Comparison of ENCODE assay signal across 11 cellular contexts in genomic region chr21:33993286-33994231, GRCh38.
DNase-seq lines count a peak whose midpoint lies in the region; ATAC-seq, FAIRE-seq and TF ChIP-seq lines count a peak whose summit lies in the region.
"Had no signal": no experiment of that assay in that cellular context is flagged by ENCODE, and none has a peak within 500 bp of the region (broad histone marks: within the 10 kb centered on the region; RNA-seq: fewer than 3 reads in every experiment).

No MANE protein-coding gene starts in this region.

- H3K9me3 ChIP-seq in DND-41 (ENCODE audit: insufficient read depth, low read length, severe bottlenecking) (peaks cover 12% of the 10 kb centered on the region), K562 (replicated peaks; ENCODE audit: control insufficient read depth, insufficient read depth, low read depth, low read length) (no peaks in the 10 kb centered on the region), ovary (no peaks in the 10 kb centered on the region), GM23248 (ENCODE audit: low read depth) (no peaks in the 10 kb centered on the region)
- H3K9me3 ChIP-seq: psoas muscle had no signal

- H3K27ac Mint-ChIP-seq in natural killer cell treated with Interleukin-12 subunit alpha and Interleukin-12 subunit beta and Interleukin-15 and Interleukin-18, amount 100 ng/mL, for 72 hours: peak overlapping the region; percentile 76 to 98

- intact Hi-C loops in K562 (cut with micrococcal nuclease): no loop called here
- intact Hi-C loops in ovary (cut with DNase I): no loop called here

- no peak overlapping the region for H3K9ac ChIP-seq in DND-41 (ENCODE audit: low read depth, low read length)
- H3K9ac ChIP-seq in K562 (ENCODE audit: insufficient read depth in 1 of 2, low read depth in 2 of 2, low read length in 2 of 2): peak overlapping the region in 1 of 2 experiments; percentile 22; a peak in 1 of 4 replicates
- no peak overlapping the region for H3K9ac ChIP-seq in GM23248

- H2AFZ ChIP-seq in DND-41 (ENCODE audit: low read depth, low read length) (no peak overlapping the region), K562 (ENCODE audit: low read depth, low read length) (peak overlapping the region; percentile 78), GM23248 (no peak overlapping the region)

- no TSS peak for BruUV-seq in K562 (replicated peaks; lab: Mats Ljungman, UMichigan)

- H3K4me1 Mint-ChIP-seq in natural killer cell treated with Interleukin-12 subunit alpha and Interleukin-12 subunit beta and Interleukin-15 and Interleukin-18, amount 100 ng/mL, for 72 hours (ENCODE audit: low read depth in 2 of 2): peaks cover 38 to 40% of the 10 kb centered on the region in 2 donors

- no peaks in the 10 kb centered on the region for H3K79me2 ChIP-seq in DND-41 (ENCODE audit: insufficient read depth, low read length)
- no peaks in the 10 kb centered on the region for H3K79me2 ChIP-seq in K562 (ENCODE audit: control insufficient read depth, insufficient read depth, low read length)
- no peaks in the 10 kb centered on the region for H3K79me2 ChIP-seq in GM23248 (ENCODE audit: insufficient read depth)

- DNase-seq in DND-41: no peak
- peak; percentile 25 for DNase-seq in NAMALWA (ENCODE audit: low spot score)
- no peak for DNase-seq in K562 (ENCODE audit: extremely low read depth in 1 of 4, low spot score in 3 of 4)
- no peak for DNase-seq in natural killer cell treated with Interleukin-12 subunit alpha and Interleukin-12 subunit beta and Interleukin-15 and Interleukin-18, amount 100 ng/mL, for 72 hours (ENCODE audit: low spot score)
- no peak for DNase-seq in DMS153 (lab: John Stamatoyannopoulos, UW)
- DNase-seq in ovary: no peak
- no peak for DNase-seq in RPMI8226
- no peak for DNase-seq in GM23248
- DNase-seq: activated CD8-positive, alpha-beta memory T cell treated with anti-CD3 and anti-CD28 coated beads, Interleukin-2, amount 50 U/mL, for 48 hours; psoas muscle; SHP77 treated with DMSO at 0.1 percent for 48 hours had no signal

- H3K36me3 Mint-ChIP-seq in natural killer cell treated with Interleukin-12 subunit alpha and Interleukin-12 subunit beta and Interleukin-15 and Interleukin-18, amount 100 ng/mL, for 72 hours: peaks cover 16% of the 10 kb centered on the region

- H3K27me3 ChIP-seq in DND-41 (ENCODE audit: insufficient read depth, low read length, poor library complexity) (no peaks in the 10 kb centered on the region), K562 (ENCODE audit: control insufficient read depth in 2 of 2, insufficient read depth in 2 of 2, low read length in 2 of 2) (no peaks in the 10 kb centered on the region), ovary (no peaks in the 10 kb centered on the region), GM23248 (replicated peaks; ENCODE audit: insufficient read depth) (no peaks in the 10 kb centered on the region)

- TF ChIP-seq CTCF in DND-41 (IDR thresholded peaks at IDR 0.05; ENCODE audit: borderline replicate concordance, extremely low read depth, low read length, poor library complexity, severe bottlenecking): no peak
- no peak for TF ChIP-seq CTCF in K562 (IDR thresholded peaks at IDR 0.05 in 2 of 3, conservative IDR thresholded peaks at IDR 0.05 in 1 of 3; ENCODE audit: insufficient read depth in 2 of 3, low read depth in 1 of 3, low read length in 3 of 3)
- TF ChIP-seq CTCF in ovary (IDR thresholded peaks at IDR 0.05): no peak

- H3K36me3 ChIP-seq in DND-41 (ENCODE audit: insufficient read depth, low read length) (no peaks in the 10 kb centered on the region), K562 (ENCODE audit: control insufficient read depth, insufficient read depth, low read length) (no peaks in the 10 kb centered on the region), ovary (no peaks in the 10 kb centered on the region), GM23248 (ENCODE audit: low read depth) (no peaks in the 10 kb centered on the region)

- no peaks in the 10 kb centered on the region for H3K27me3 Mint-ChIP-seq in natural killer cell treated with Interleukin-12 subunit alpha and Interleukin-12 subunit beta and Interleukin-15 and Interleukin-18, amount 100 ng/mL, for 72 hours

- WGBS in K562 (ENCODE audit: insufficient coverage, low coverage, missing lambda C conversion rate): 17% methylated on average over 11 of the region's 12 CpGs
- 33 to 35% (median 33%) methylated on average over 12 of the region's 12 CpGs for WGBS in ovary, 3 donors
- 70 to 71% methylated on average over 12 of the region's 12 CpGs for WGBS in GM23248 (ENCODE audit: low coverage in 1 of 2, low lambda C conversion rate in 2 of 2, missing lambda C conversion rate in 2 of 2), 2 experiments

- H3K9me1 ChIP-seq in K562 (ENCODE audit: control insufficient read depth, insufficient read depth, low read length): no peaks in the 10 kb centered on the region

- H3K4me3 ChIP-seq in DND-41 (ENCODE audit: low read depth in 1 of 2, low read length in 2 of 2): no peak overlapping the region
- no peak overlapping the region for H3K4me3 ChIP-seq in K562
- no peak overlapping the region for H3K4me3 ChIP-seq in ovary
- no peak overlapping the region for H3K4me3 ChIP-seq in GM23248
- H3K4me3 ChIP-seq: psoas muscle had no signal

- TF ChIP-seq RAD21 in K562 (CRISPR knock-in tag; conservative IDR thresholded peaks at IDR 0.05 in 1 of 2, IDR thresholded peaks at IDR 0.05 in 1 of 2): no peak

- H3K4me1 ChIP-seq in DND-41 (ENCODE audit: insufficient read depth, low read length): peaks cover 4% of the 10 kb centered on the region
- H3K4me1 ChIP-seq in K562 (replicated peaks in 1 of 2; ENCODE audit: control insufficient read depth in 2 of 2, insufficient read depth in 2 of 2, low read length in 2 of 2): peaks cover 9 to 13% of the 10 kb centered on the region in 2 experiments; a peak in 4 of 5 replicates
- H3K4me1 ChIP-seq in ovary (ENCODE audit: insufficient read depth): no peaks in the 10 kb centered on the region
- no peaks in the 10 kb centered on the region for H3K4me1 ChIP-seq in GM23248 (ENCODE audit: insufficient read depth)
- H3K4me1 ChIP-seq: psoas muscle had no signal

- no peak for TF ChIP-seq EP300 in K562 (IDR thresholded peaks at IDR 0.05; ENCODE audit: low read length)
- TF ChIP-seq EP300 in ovary (IDR thresholded peaks at IDR 0.05): no peak

- H4K20me1 ChIP-seq in DND-41 (ENCODE audit: insufficient read depth, low read length) (no peaks in the 10 kb centered on the region), K562 (replicated peaks; ENCODE audit: control insufficient read depth, insufficient read depth, low read length) (no peaks in the 10 kb centered on the region), GM23248 (ENCODE audit: insufficient read depth) (no peaks in the 10 kb centered on the region)

- H3K4me3 Mint-ChIP-seq in natural killer cell treated with Interleukin-12 subunit alpha and Interleukin-12 subunit beta and Interleukin-15 and Interleukin-18, amount 100 ng/mL, for 72 hours: peak overlapping the region; percentile 48

- H3K27ac ChIP-seq in DND-41 (ENCODE audit: low read length) (0 out of 2 replicates have a peak overlapping the region, but pooled peaks have one; percentile 29), K562 (ENCODE audit: extremely low read depth, low read depth, low read length) (no peak overlapping the region), ovary (no peak overlapping the region), GM23248 (no peak overlapping the region)
- H3K27ac ChIP-seq: psoas muscle had no signal

- CTCF ChIA-PET in K562 (lab: Yijun Ruan, JAX; ENCODE audit: low intra/inter-chr PET ratio): no interaction called here

- peaks cover 9% of the 10 kb centered on the region; the same call in 1 of the 2 replicates for H3F3A ChIP-seq in GM23248 (ENCODE audit: insufficient read depth)

- H3K9me3 Mint-ChIP-seq in natural killer cell treated with Interleukin-12 subunit alpha and Interleukin-12 subunit beta and Interleukin-15 and Interleukin-18, amount 100 ng/mL, for 72 hours: peaks cover 5% of the 10 kb centered on the region

- POLR2A ChIA-PET in K562 (lab: Yijun Ruan, JAX): interaction anchor here (0.6 kb wide), 1 partner anchor 20 kb away, joined by 3 read pairs; no protein-coding TSS in a partner anchor

- in situ Hi-C loops in K562 (cut with MboI): no loop called here
- in situ Hi-C loops in GM23248 (cut with MboI): no loop called here

- H3K9me2 ChIP-seq in GM23248 (ENCODE audit: insufficient read depth): no peaks in the 10 kb centered on the region

- ATAC-seq in DND-41 (ENCODE audit: insufficient read depth, low read depth) (no peak), K562 (peak; percentile 66)
- ATAC-seq in natural killer cell treated with Interleukin-12 subunit alpha and Interleukin-12 subunit beta and Interleukin-15 and Interleukin-18, amount 100 ng/mL, for 72 hours: peak in 1 of 2 donors; percentile 62
- ATAC-seq: psoas muscle had no signal

- FAIRE-seq in K562 (lab: Jason Lieb, UNC): peak; percentile 11

- H3K4me2 ChIP-seq in DND-41 (ENCODE audit: insufficient read depth, low read length) (no peak overlapping the region), K562 (ENCODE audit: insufficient read depth, low read length) (peak overlapping the region; percentile 28), GM23248 (ENCODE audit: unreplicated experiment) (no peak overlapping the region)

- TF ChIP-seq POLR2A in K562 (conservative IDR thresholded peaks at IDR 0.05) (no peak), ovary (IDR thresholded peaks at IDR 0.05) (no peak)

TF ChIP-seq in K562, 482 proteins besides CTCF, POLR2A, EP300 and RAD21 (continues in another document):
- no peak for TF ChIP-seq SIN3A (IDR thresholded peaks at IDR 0.05; ENCODE audit: borderline replicate concordance in 2 of 2, control insufficient read depth in 1 of 2, low read depth in 2 of 2, low read length in 2 of 2)
- TF ChIP-seq SIRT6 (IDR thresholded peaks at IDR 0.05; ENCODE audit: low read depth, low read length): no peak
- TF ChIP-seq PURB (CRISPR knock-in tag; IDR thresholded peaks at IDR 0.05; ENCODE audit: low read depth): no peak
- no peak for TF ChIP-seq ZNF316 (IDR thresholded peaks at IDR 0.05)
- TF ChIP-seq, protein P1, sequence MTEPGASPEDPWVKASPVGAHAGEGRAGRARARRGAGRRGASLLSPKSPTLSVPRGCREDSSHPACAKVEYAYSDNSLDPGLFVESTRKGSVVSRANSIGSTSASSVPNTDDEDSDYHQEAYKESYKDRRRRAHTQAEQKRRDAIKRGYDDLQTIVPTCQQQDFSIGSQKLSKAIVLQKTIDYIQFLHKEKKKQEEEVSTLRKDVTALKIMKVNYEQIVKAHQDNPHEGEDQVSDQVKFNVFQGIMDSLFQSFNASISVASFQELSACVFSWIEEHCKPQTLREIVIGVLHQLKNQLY (CRISPR knock-in tag; conservative IDR thresholded peaks at IDR 0.05): no peak
